8 cellular contexts compared by ENCODE assay signal in genomic region chr4:48681856-48682255, GRCh38.
A peak's percentile ranks its signal among the peaks of the same experiment; 100 is the strongest.
DNase-seq lines count a peak whose midpoint lies in the region; ATAC-seq and TF ChIP-seq lines count a peak whose summit lies in the region.

No MANE protein-coding gene starts in this region.

- H3K27ac ChIP-seq in CD4-positive, alpha-beta T cell (ENCODE audit: low read depth, low read length) = no peak overlapping the region
- H3K27ac ChIP-seq in liver (ENCODE audit: low read depth in 1 of 2, low read length in 2 of 2) = no peak overlapping the region

- H3K9me3 ChIP-seq in CD4-positive, alpha-beta T cell (ENCODE audit: control insufficient read depth, low read length) = no peaks in the 10 kb centered on the region
- H3K9me3 ChIP-seq in liver (ENCODE audit: control insufficient read depth in 4 of 4, low read length in 3 of 4) = no peaks in the 10 kb centered on the region

- H3K4me3 Mint-ChIP-seq in CD4-positive, alpha-beta T cell = no peak overlapping the region
- no peak overlapping the region for H3K4me3 Mint-ChIP-seq in activated T-helper 2 cell treated with anti-CD3 and anti-CD28 coated beads, Interferon-gamma antibody, Interleukin-2, Interleukin-4, amounts not matched to agents 10 μg/mL and 5 μg/mL and 100 μg/mL, durations not matched to agents 14 hours and 24 hours and 36 hours (ENCODE audit: low read depth)

- H3K36me3 Mint-ChIP-seq in CD4-positive, alpha-beta T cell (ENCODE audit: low read depth) = peaks cover 27% of the 10 kb centered on the region
- H3K36me3 Mint-ChIP-seq in activated T-helper 2 cell treated with anti-CD3 and anti-CD28 coated beads, Interferon-gamma antibody, Interleukin-2, Interleukin-4, amounts not matched to agents 10 μg/mL and 5 μg/mL and 100 μg/mL, durations not matched to agents 14 hours and 24 hours and 36 hours (ENCODE audit: low read depth) = peaks cover 21% of the 10 kb centered on the region

- peaks cover 0 to 10% (median 2%) of the 10 kb centered on the region in 4 donors for H3K4me1 ChIP-seq in liver (ENCODE audit: control insufficient read depth in 4 of 4, insufficient read depth in 4 of 4, low read length in 3 of 4)

- no peak overlapping the region for H3K4me3 ChIP-seq in liver (ENCODE audit: low read depth in 1 of 3, low read length in 3 of 3)

- no peaks in the 10 kb centered on the region for H3K27me3 ChIP-seq in CD4-positive, alpha-beta T cell (ENCODE audit: control insufficient read depth, insufficient read depth, low read length)
- no peaks in the 10 kb centered on the region for H3K27me3 ChIP-seq in liver (ENCODE audit: control insufficient read depth in 4 of 4, insufficient read depth in 4 of 4, low read length in 3 of 4)

- H3K27ac Mint-ChIP-seq in CD4-positive, alpha-beta T cell = peak overlapping the region; percentile 35
- peak overlapping the region; percentile 55 for H3K27ac Mint-ChIP-seq in activated T-helper 2 cell treated with anti-CD3 and anti-CD28 coated beads, Interferon-gamma antibody, Interleukin-2, Interleukin-4, amounts not matched to agents 10 μg/mL and 5 μg/mL and 100 μg/mL, durations not matched to agents 14 hours and 24 hours and 36 hours

- H3K9ac ChIP-seq in liver (ENCODE audit: low read depth in 1 of 2, low read length in 2 of 2) = no peak overlapping the region

- peak; percentile 68 for ATAC-seq in CD4-positive, alpha-beta T cell (ENCODE audit: poor library complexity)
- ATAC-seq in GM18873 (IDR thresholded peaks at IDR 0.05; ENCODE audit: low FRiP score, unreplicated experiment) = peak; percentile 68
- ATAC-seq in HG03354 (IDR thresholded peaks at IDR 0.05; ENCODE audit: poor library complexity, severe bottlenecking, unreplicated experiment) = peak; percentile 69
- ATAC-seq in GM21528 (IDR thresholded peaks at IDR 0.05; ENCODE audit: low FRiP score, unreplicated experiment) = no peak

- no peaks in the 10 kb centered on the region for H3K36me3 ChIP-seq in liver (ENCODE audit: control insufficient read depth in 4 of 4, insufficient read depth in 3 of 4, low read depth in 1 of 4, low read length in 3 of 4)

- CTCF ChIA-PET in CD4-positive, alpha-beta T cell (lab: Charles Lee) = interaction anchor here (0.7 to 2.9 kb wide), 6 partner anchors 14 to 104 kb away, joined by 3 to 12 read pairs (median 4); partner anchors contain the start of gene FRYL

- intact Hi-C loops in CD4-positive, alpha-beta T cell (cut with DNase I, micrococcal nuclease) = loop anchor here (1.0 to 2.0 kb wide), 2 partner anchors 103 kb away; no protein-coding TSS in a partner anchor
- intact Hi-C loops in activated T-helper 2 cell treated with anti-CD3 and anti-CD28 coated beads, Interferon-gamma antibody, Interleukin-2, Interleukin-4, amounts not matched to agents 10 μg/mL and 5 μg/mL and 100 μg/mL, durations not matched to agents 14 hours and 24 hours and 36 hours (cut with micrococcal nuclease) = loop anchor here (1.0 to 5.0 kb wide), 5 partner anchors 19 to 280 kb away; partner anchors contain the start of genes FRYL and OCIAD2

- TF ChIP-seq CTCF in CD4-positive, alpha-beta T cell (IDR thresholded peaks at IDR 0.05) = peak; percentile 47
- TF ChIP-seq CTCF in liver (IDR thresholded peaks at IDR 0.05; ENCODE audit: low read depth, low read length, missing input control) = peak; percentile 22

- peak; percentile 78 to 82 for TF ChIP-seq RAD21 in liver (IDR thresholded peaks at IDR 0.05)

- POLR2A ChIA-PET in CD4-positive, alpha-beta T cell (lab: Charles Lee) = no interaction called here

- H3K9me3 Mint-ChIP-seq in CD4-positive, alpha-beta T cell = no peaks in the 10 kb centered on the region
- H3K9me3 Mint-ChIP-seq in activated T-helper 2 cell treated with anti-CD3 and anti-CD28 coated beads, Interferon-gamma antibody, Interleukin-2, Interleukin-4, amounts not matched to agents 10 μg/mL and 5 μg/mL and 100 μg/mL, durations not matched to agents 14 hours and 24 hours and 36 hours = no peaks in the 10 kb centered on the region

- H3K4me1 Mint-ChIP-seq in CD4-positive, alpha-beta T cell (ENCODE audit: low read depth) = peaks cover 51% of the 10 kb centered on the region
- peaks cover 24% of the 10 kb centered on the region for H3K4me1 Mint-ChIP-seq in activated T-helper 2 cell treated with anti-CD3 and anti-CD28 coated beads, Interferon-gamma antibody, Interleukin-2, Interleukin-4, amounts not matched to agents 10 μg/mL and 5 μg/mL and 100 μg/mL, durations not matched to agents 14 hours and 24 hours and 36 hours (ENCODE audit: low read depth)

- DNase-seq in CD4-positive, alpha-beta T cell = no peak
- DNase-seq in activated T-helper 2 cell treated with anti-CD3 and anti-CD28 coated beads, Interferon-gamma antibody, Interleukin-2, Interleukin-4, amounts not matched to agents 10 μg/mL and 5 μg/mL and 100 μg/mL, durations not matched to agents 14 hours and 24 hours and 36 hours (ENCODE audit: low spot score) = no peak
- no peak for DNase-seq in mucosa of gallbladder (ENCODE audit: low spot score)
- DNase-seq in C1 segment of cervical spinal cord (lab: John Stamatoyannopoulos, UW) = no peak

- H3K27me3 Mint-ChIP-seq in CD4-positive, alpha-beta T cell = no peaks in the 10 kb centered on the region
- H3K27me3 Mint-ChIP-seq in activated T-helper 2 cell treated with anti-CD3 and anti-CD28 coated beads, Interferon-gamma antibody, Interleukin-2, Interleukin-4, amounts not matched to agents 10 μg/mL and 5 μg/mL and 100 μg/mL, durations not matched to agents 14 hours and 24 hours and 36 hours (ENCODE audit: low read depth) = no peaks in the 10 kb centered on the region

TF ChIP-seq in liver, 16 proteins besides CTCF, POLR2A, EP300 and RAD21:
- TF ChIP-seq FOXA1 (IDR thresholded peaks at IDR 0.05) = no peak
- TF ChIP-seq JUND (IDR thresholded peaks at IDR 0.05) = no peak
- no peak for TF ChIP-seq REST (IDR thresholded peaks at IDR 0.05)
- no peak for TF ChIP-seq YY1 (IDR thresholded peaks at IDR 0.05)
